11 cellular contexts compared by ENCODE assay signal in the genomic region with DNA sequence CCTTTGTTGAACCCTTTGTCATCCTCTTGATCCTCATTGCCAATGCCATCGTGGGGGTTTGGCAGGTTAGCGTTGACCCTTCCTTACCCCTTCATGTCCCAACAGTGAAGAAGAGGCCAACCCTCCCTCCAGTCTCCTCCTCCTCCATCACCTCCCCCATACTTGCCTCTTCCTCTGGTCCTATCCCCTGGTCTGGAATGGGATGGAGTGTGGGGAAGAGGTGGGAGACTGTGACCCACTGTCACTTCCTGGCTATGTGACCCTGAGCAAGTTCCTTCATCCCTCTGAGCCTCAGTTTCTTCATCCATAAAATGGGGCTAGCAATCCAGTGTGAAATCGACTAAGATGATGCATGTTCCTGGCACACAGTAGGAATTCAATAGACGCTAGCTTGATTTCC. TPM values are rescaled to one million over a fixed set of nuclear protein-coding genes. Genes with fewer than 3 reads are reported as not detected.
DNase-seq lines count a peak whose midpoint lies in the region; ATAC-seq and TF ChIP-seq lines count a peak whose summit lies in the region.
"Had no signal": no experiment of that assay in that cellular context is flagged by ENCODE, and none has a peak within 500 bp of the region (broad histone marks: within the 10 kb centered on the region; RNA-seq: fewer than 3 reads in every experiment).

No MANE protein-coding gene starts in this region.

- peak overlapping the region; percentile 94 for H3K4me2 ChIP-seq in GM23338

- no peaks in the 10 kb centered on the region for H3K27me3 ChIP-seq in CD4-positive, CD25-positive, alpha-beta regulatory T cell (ENCODE audit: control insufficient read depth, insufficient read depth, low read length)
- peaks cover 22% of the 10 kb centered on the region; the same call in 1 of the 2 replicates for H3K27me3 ChIP-seq in GM23338 (ENCODE audit: insufficient read depth)
- H3K27me3 ChIP-seq: testis had no signal

- H3K36me3 ChIP-seq in CD4-positive, CD25-positive, alpha-beta regulatory T cell (ENCODE audit: control insufficient read depth, insufficient read depth, low read length): no peaks in the 10 kb centered on the region
- H3K36me3 ChIP-seq in GM23338 (ENCODE audit: insufficient read depth): no peaks in the 10 kb centered on the region

- H3K27ac Mint-ChIP-seq in CD4-positive, CD25-positive, alpha-beta regulatory T cell: peak overlapping the region in 2 of 3 donors; percentile 31 to 45
- H3K27ac Mint-ChIP-seq in GM23338: no peak overlapping the region
- H3K27ac Mint-ChIP-seq in activated naive CD8-positive, alpha-beta T cell: peak overlapping the region; percentile 64
- peak overlapping the region in 3 of 10 donors; percentile 53 to 81 (median 81) for H3K27ac Mint-ChIP-seq in naive thymus-derived CD8-positive, alpha-beta T cell

- POLR2A ChIA-PET in naive thymus-derived CD8-positive, alpha-beta T cell (lab: Charles Lee): interaction anchor here (2.5 kb wide), 1 partner anchor 18 kb away, joined by 22 read pairs; the partner anchor contains the start of gene SH2B1
- POLR2A ChIA-PET in HEK293T (lab: Yijun Ruan, JAX): interaction anchor here (0.6 to 2.6 kb wide), 3 partner anchors 18 to 64 kb away, joined by 3 to 17 read pairs (median 6); partner anchors contain the start of gene SH2B1

- no peak for DNase-seq in CD4-positive, CD25-positive, alpha-beta regulatory T cell
- DNase-seq in GM23338 (ENCODE audit: low spot score) (no peak), HEK293T (ENCODE audit: extremely low spot score) (no peak), NCI-H1092 (lab: John Stamatoyannopoulos, UW) (no peak), NCI-H526 (lab: John Stamatoyannopoulos, UW) (no peak), GM20000 (ENCODE audit: low spot score) (no peak)
- no peak for DNase-seq in naive thymus-derived CD8-positive, alpha-beta T cell
- DNase-seq: activated CD4-positive, CD25-positive, alpha-beta regulatory T cell treated with anti-CD3 and anti-CD28 coated beads, Interleukin-2, amount 50 U/mL, for 72 hours; testis had no signal

- H3K9me3 ChIP-seq in CD4-positive, CD25-positive, alpha-beta regulatory T cell (ENCODE audit: control insufficient read depth in 2 of 2, low read length in 2 of 2): no peaks in the 10 kb centered on the region
- H3K9me3 ChIP-seq: testis had no signal

- H3F3A ChIP-seq in GM23338 (replicated peaks; ENCODE audit: low read depth): peaks cover 10% of the 10 kb centered on the region

- no peaks in the 10 kb centered on the region for H3K79me2 ChIP-seq in GM23338 (replicated peaks; ENCODE audit: insufficient read depth)

- H3K4me1 Mint-ChIP-seq in CD4-positive, CD25-positive, alpha-beta regulatory T cell: peaks cover 0 to 23% (median 9%) of the 10 kb centered on the region in 4 donors
- H3K4me1 Mint-ChIP-seq in GM23338: peaks cover 61% of the 10 kb centered on the region
- peaks cover 9% of the 10 kb centered on the region for H3K4me1 Mint-ChIP-seq in activated naive CD8-positive, alpha-beta T cell (ENCODE audit: low read depth)
- peaks cover 7 to 18% (median 15%) of the 10 kb centered on the region in 4 donors for H3K4me1 Mint-ChIP-seq in naive thymus-derived CD8-positive, alpha-beta T cell

- H3K36me3 Mint-ChIP-seq in CD4-positive, CD25-positive, alpha-beta regulatory T cell: no peaks in the 10 kb centered on the region
- peaks cover 4% of the 10 kb centered on the region; the same call in 1 of the 3 replicates for H3K36me3 Mint-ChIP-seq in GM23338 (ENCODE audit: low read depth)
- H3K36me3 Mint-ChIP-seq in activated naive CD8-positive, alpha-beta T cell: no peaks in the 10 kb centered on the region
- no peaks in the 10 kb centered on the region for H3K36me3 Mint-ChIP-seq in naive thymus-derived CD8-positive, alpha-beta T cell

- no peaks in the 10 kb centered on the region for H3K9me3 Mint-ChIP-seq in CD4-positive, CD25-positive, alpha-beta regulatory T cell
- no peaks in the 10 kb centered on the region; the same call in 1 of the 3 replicates for H3K9me3 Mint-ChIP-seq in GM23338
- no peaks in the 10 kb centered on the region for H3K9me3 Mint-ChIP-seq in activated naive CD8-positive, alpha-beta T cell (ENCODE audit: low read depth)
- H3K9me3 Mint-ChIP-seq in naive thymus-derived CD8-positive, alpha-beta T cell: no peaks in the 10 kb centered on the region

- H4K20me1 ChIP-seq in GM23338 (replicated peaks; ENCODE audit: insufficient read depth): no peaks in the 10 kb centered on the region; the same call in 1 of the 2 replicates

- H2AFZ ChIP-seq in GM23338: peak overlapping the region; percentile 94

- no peaks in the 10 kb centered on the region for H3K9me2 ChIP-seq in GM23338 (ENCODE audit: insufficient read depth)

- peak overlapping the region; percentile 66 to 90 (median 86) for H3K4me3 Mint-ChIP-seq in CD4-positive, CD25-positive, alpha-beta regulatory T cell
- H3K4me3 Mint-ChIP-seq in GM23338: peak overlapping the region; percentile 92
- peak overlapping the region; percentile 89 for H3K4me3 Mint-ChIP-seq in activated naive CD8-positive, alpha-beta T cell
- peak overlapping the region; percentile 66 to 89 (median 76) for H3K4me3 Mint-ChIP-seq in naive thymus-derived CD8-positive, alpha-beta T cell

- ATAC-seq in CD4-positive, CD25-positive, alpha-beta regulatory T cell (ENCODE audit: low read depth in 2 of 2): no peak
- ATAC-seq in GM23338: no peak
- ATAC-seq in naive thymus-derived CD8-positive, alpha-beta T cell: no peak

- peaks cover 6% of the 10 kb centered on the region for H3K27me3 Mint-ChIP-seq in CD4-positive, CD25-positive, alpha-beta regulatory T cell
- H3K27me3 Mint-ChIP-seq in GM23338 (ENCODE audit: insufficient read depth, low read depth, poor library complexity): peaks cover 31% of the 10 kb centered on the region
- H3K27me3 Mint-ChIP-seq in activated naive CD8-positive, alpha-beta T cell: peaks cover 10% of the 10 kb centered on the region
- peaks cover 4 to 13% (median 11%) of the 10 kb centered on the region in 5 donors for H3K27me3 Mint-ChIP-seq in naive thymus-derived CD8-positive, alpha-beta T cell

- CTCF ChIA-PET in HEK293T (lab: Yijun Ruan, JAX): interaction anchor here (0.6 kb wide), 1 partner anchor 69 kb away, joined by 3 read pairs; no protein-coding TSS in a partner anchor

- TF ChIP-seq CTCF in GM23338 (conservative IDR thresholded peaks at IDR 0.05; ENCODE audit: low read depth in 2 of 2) (no peak), GM20000 (IDR thresholded peaks at IDR 0.05; ENCODE audit: extremely low read depth, missing control alignments) (no peak)

- no peak overlapping the region for H3K4me3 ChIP-seq in CD4-positive, CD25-positive, alpha-beta regulatory T cell (ENCODE audit: low read depth, low read length)
- H3K4me3 ChIP-seq in GM23338: peak overlapping the region; percentile 91

- peaks cover 17% of the 10 kb centered on the region for H3K4me1 ChIP-seq in CD4-positive, CD25-positive, alpha-beta regulatory T cell (ENCODE audit: control insufficient read depth, insufficient read depth, low read length, poor library complexity, severe bottlenecking)
- peaks cover 36% of the 10 kb centered on the region for H3K4me1 ChIP-seq in GM23338 (ENCODE audit: insufficient read depth)

- H3K27ac ChIP-seq in CD4-positive, CD25-positive, alpha-beta regulatory T cell (ENCODE audit: insufficient read depth, low read length, poor library complexity, severe bottlenecking): no peak overlapping the region
- H3K27ac ChIP-seq in GM23338 (ENCODE audit: low read depth): no peak overlapping the region
- H3K27ac ChIP-seq: SK-N-MC, testis had no signal

TF ChIP-seq in GM23338, 12 proteins besides CTCF, POLR2A, EP300 and RAD21 (continues in another document):
- TF ChIP-seq JUNB (IDR thresholded peaks at IDR 0.05; ENCODE audit: unreplicated experiment) (no peak), EZH2 (IDR thresholded peaks at IDR 0.05; ENCODE audit: low read depth, unreplicated experiment) (no peak)

TF ChIP-seq in HEK293T, 16 proteins besides CTCF, POLR2A, EP300 and RAD21 (continues in another document):
- TF ChIP-seq ZNF384 (IDR thresholded peaks at IDR 0.05) (no peak), FOXM1 (IDR thresholded peaks at IDR 0.05; ENCODE audit: borderline replicate concordance) (no peak), TARDBP (IDR thresholded peaks at IDR 0.05) (no peak), CTBP1 (IDR thresholded peaks at IDR 0.05; ENCODE audit: borderline replicate concordance) (no peak)

RNA-seq across cellular contexts. Expression of gene ATP2A1, which starts 2.7 kb away (rescaled TPM):
- 1.4 TPM for total RNA-seq in CD4-positive, CD25-positive, alpha-beta regulatory T cell
- polyA plus RNA-seq in CD4-positive, CD25-positive, alpha-beta regulatory T cell: not detected
- total RNA-seq in GM23338 (2014; rRNA removed; shearing (Covaris generic)): 0.08 and 0.73 TPM in 2 replicates
- polyA plus RNA-seq in GM23338 (2016; fragmentation: Nextera tagmentation; extraction: Ambion mirVana): 3.2 and 4.0 TPM in 2 replicates
- 1 to 10 TPM in 1 of 2 experiments, under 1 TPM in 1; 0.58 to 1.2 TPM for total RNA-seq in naive thymus-derived CD8-positive, alpha-beta T cell
- not detected for polyA plus RNA-seq in naive thymus-derived CD8-positive, alpha-beta T cell

RNA-seq across cellular contexts. Expression of gene SH2B1, which starts 17.3 kb away (rescaled TPM):
- 73.8 TPM for total RNA-seq in CD4-positive, CD25-positive, alpha-beta regulatory T cell
- polyA plus RNA-seq in CD4-positive, CD25-positive, alpha-beta regulatory T cell: 1 to 10 TPM; 1.5 to 2.4 (median 1.9) TPM
- total RNA-seq in GM23338 (2014; rRNA removed; shearing (Covaris generic)): 17.2 and 27.5 TPM in 2 replicates
- 12.2 and 13.6 TPM in 2 replicates for polyA plus RNA-seq in GM23338 (2016; fragmentation: Nextera tagmentation; extraction: Ambion mirVana)
- 100 to 1,000 TPM; 110 to 117 TPM for total RNA-seq in naive thymus-derived CD8-positive, alpha-beta T cell
- polyA plus RNA-seq in naive thymus-derived CD8-positive, alpha-beta T cell: 1 to 10 TPM; 1.1 to 2.5 (median 2.2) TPM

RNA-seq across cellular contexts. Expression of gene TUFM, which starts 34.8 kb away (rescaled TPM):
- 98.4 TPM for total RNA-seq in CD4-positive, CD25-positive, alpha-beta regulatory T cell
- 100 to 1,000 TPM; 125 to 165 (median 147) TPM for polyA plus RNA-seq in CD4-positive, CD25-positive, alpha-beta regulatory T cell
- 162 and 192 TPM in 2 replicates for total RNA-seq in GM23338 (2014; rRNA removed; shearing (Covaris generic))
- polyA plus RNA-seq in GM23338 (2016; fragmentation: Nextera tagmentation; extraction: Ambion mirVana): 246 and 248 TPM in 2 replicates
- 100 to 1,000 TPM; 117 to 120 TPM for total RNA-seq in naive thymus-derived CD8-positive, alpha-beta T cell
- polyA plus RNA-seq in naive thymus-derived CD8-positive, alpha-beta T cell: 100 to 1,000 TPM; 141 to 155 (median 152) TPM

RNA-seq across cellular contexts. Expression of gene RABEP2, which starts 44.1 kb away (rescaled TPM):
- 28.2 TPM for total RNA-seq in CD4-positive, CD25-positive, alpha-beta regulatory T cell
- polyA plus RNA-seq in CD4-positive, CD25-positive, alpha-beta regulatory T cell: 1 to 10 TPM; 2.9 to 3.9 (median 3.4) TPM
- 25.2 and 27.2 TPM in 2 replicates for total RNA-seq in GM23338 (2014; rRNA removed; shearing (Covaris generic))
- 11.8 and 13.0 TPM in 2 replicates for polyA plus RNA-seq in GM23338 (2016; fragmentation: Nextera tagmentation; extraction: Ambion mirVana)
- 10 to 100 TPM; 34.1 to 35.7 TPM for total RNA-seq in naive thymus-derived CD8-positive, alpha-beta T cell
- 1 to 10 TPM; 2.8 to 6.5 (median 3.0) TPM for polyA plus RNA-seq in naive thymus-derived CD8-positive, alpha-beta T cell

RNA-seq across cellular contexts. Expression of gene CD19, which starts 50.8 kb away (rescaled TPM):
- total RNA-seq in CD4-positive, CD25-positive, alpha-beta regulatory T cell: 0.52 TPM
- 1 to 10 TPM in 1 of 4 donors, not detected in 3; 2.8 TPM for polyA plus RNA-seq in CD4-positive, CD25-positive, alpha-beta regulatory T cell
- total RNA-seq in GM23338 (2014; rRNA removed; shearing (Covaris generic)): 0.83 TPM in 1 of 2 replicates, not detected in the other
- polyA plus RNA-seq in GM23338 (2016; fragmentation: Nextera tagmentation; extraction: Ambion mirVana): 1.9 and 2.3 TPM in 2 replicates
- total RNA-seq in naive thymus-derived CD8-positive, alpha-beta T cell: 1 to 10 TPM; 6.9 to 7.6 TPM
- under 1 TPM; 0.17 to 0.19 (median 0.19) TPM for polyA plus RNA-seq in naive thymus-derived CD8-positive, alpha-beta T cell
